In the genomic region with DNA sequence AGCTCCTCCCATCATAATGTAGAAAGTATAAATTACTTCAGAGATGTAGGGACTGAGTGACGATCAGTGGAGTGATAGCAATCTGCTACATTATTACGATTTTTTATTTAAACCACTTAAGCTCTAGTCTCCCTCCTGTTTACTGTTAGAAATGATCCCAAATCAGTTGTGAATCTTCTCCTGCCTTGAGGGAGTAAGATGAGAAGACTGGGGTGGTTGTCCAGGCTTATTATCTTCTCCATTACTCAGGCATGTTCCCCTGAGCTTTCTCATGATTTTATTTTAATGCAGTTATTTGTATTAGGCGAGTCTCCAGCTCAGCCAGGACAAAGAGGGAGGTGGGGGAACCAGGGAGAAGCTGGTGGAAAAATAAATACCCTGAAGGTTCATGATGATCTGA, we compare ENCODE assay signal across 2 cellular contexts.
TF ChIP-seq lines count a peak whose summit lies in the region.

No MANE protein-coding gene starts in this region.

TF ChIP-seq in GM23338, 12 proteins besides CTCF, POLR2A, EP300 and RAD21 (continued from another document):
- TF ChIP-seq, protein P1, sequence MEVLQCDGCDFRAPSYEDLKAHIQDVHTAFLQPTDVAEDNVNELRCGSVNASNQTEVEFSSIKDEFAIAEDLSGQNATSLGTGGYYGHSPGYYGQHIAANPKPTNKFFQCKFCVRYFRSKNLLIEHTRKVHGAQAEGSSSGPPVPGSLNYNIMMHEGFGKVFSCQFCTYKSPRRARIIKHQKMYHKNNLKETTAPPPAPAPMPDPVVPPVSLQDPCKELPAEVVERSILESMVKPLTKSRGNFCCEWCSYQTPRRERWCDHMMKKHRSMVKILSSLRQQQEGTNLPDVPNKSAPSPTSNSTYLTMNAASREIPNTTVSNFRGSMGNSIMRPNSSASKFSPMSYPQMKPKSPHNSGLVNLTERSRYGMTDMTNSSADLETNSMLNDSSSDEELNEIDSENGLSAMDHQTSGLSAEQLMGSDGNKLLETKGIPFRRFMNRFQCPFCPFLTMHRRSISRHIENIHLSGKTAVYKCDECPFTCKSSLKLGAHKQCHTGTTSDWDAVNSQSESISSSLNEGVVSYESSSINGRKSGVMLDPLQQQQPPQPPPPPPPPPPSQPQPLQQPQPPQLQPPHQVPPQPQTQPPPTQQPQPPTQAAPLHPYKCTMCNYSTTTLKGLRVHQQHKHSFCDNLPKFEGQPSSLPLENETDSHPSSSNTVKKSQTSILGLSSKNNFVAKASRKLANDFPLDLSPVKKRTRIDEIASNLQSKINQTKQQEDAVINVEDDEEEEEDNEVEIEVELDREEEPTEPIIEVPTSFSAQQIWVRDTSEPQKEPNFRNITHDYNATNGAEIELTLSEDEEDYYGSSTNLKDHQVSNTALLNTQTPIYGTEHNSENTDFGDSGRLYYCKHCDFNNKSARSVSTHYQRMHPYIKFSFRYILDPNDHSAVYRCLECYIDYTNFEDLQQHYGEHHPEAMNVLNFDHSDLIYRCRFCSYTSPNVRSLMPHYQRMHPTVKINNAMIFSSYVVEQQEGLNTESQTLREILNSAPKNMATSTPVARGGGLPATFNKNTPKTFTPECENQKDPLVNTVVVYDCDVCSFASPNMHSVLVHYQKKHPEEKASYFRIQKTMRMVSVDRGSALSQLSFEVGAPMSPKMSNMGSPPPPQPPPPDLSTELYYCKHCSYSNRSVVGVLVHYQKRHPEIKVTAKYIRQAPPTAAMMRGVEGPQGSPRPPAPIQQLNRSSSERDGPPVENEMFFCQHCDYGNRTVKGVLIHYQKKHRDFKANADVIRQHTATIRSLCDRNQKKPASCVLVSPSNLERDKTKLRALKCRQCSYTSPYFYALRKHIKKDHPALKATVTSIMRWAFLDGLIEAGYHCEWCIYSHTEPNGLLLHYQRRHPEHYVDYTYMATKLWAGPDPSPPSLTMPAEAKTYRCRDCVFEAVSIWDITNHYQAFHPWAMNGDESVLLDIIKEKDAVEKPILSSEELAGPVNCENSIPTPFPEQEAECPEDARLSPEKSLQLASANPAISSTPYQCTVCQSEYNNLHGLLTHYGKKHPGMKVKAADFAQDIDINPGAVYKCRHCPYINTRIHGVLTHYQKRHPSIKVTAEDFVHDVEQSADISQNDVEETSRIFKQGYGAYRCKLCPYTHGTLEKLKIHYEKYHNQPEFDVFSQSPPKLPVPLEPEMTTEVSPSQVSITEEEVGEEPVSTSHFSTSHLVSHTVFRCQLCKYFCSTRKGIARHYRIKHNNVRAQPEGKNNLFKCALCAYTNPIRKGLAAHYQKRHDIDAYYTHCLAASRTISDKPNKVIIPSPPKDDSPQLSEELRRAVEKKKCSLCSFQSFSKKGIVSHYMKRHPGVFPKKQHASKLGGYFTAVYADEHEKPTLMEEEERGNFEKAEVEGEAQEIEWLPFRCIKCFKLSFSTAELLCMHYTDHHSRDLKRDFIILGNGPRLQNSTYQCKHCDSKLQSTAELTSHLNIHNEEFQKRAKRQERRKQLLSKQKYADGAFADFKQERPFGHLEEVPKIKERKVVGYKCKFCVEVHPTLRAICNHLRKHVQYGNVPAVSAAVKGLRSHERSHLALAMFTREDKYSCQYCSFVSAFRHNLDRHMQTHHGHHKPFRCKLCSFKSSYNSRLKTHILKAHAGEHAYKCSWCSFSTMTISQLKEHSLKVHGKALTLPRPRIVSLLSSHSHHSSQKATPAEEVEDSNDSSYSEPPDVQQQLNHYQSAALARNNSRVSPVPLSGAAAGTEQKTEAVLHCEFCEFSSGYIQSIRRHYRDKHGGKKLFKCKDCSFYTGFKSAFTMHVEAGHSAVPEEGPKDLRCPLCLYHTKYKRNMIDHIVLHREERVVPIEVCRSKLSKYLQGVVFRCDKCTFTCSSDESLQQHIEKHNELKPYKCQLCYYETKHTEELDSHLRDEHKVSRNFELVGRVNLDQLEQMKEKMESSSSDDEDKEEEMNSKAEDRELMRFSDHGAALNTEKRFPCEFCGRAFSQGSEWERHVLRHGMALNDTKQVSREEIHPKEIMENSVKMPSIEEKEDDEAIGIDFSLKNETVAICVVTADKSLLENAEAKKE (CRISPR knock-in tag; IDR thresholded peaks at IDR 0.05): no peak
- TF ChIP-seq EZH2 (IDR thresholded peaks at IDR 0.05; ENCODE audit: low read depth, unreplicated experiment) (no peak), POLR2AphosphoS5 (IDR thresholded peaks at IDR 0.05; ENCODE audit: low read depth) (no peak), STAT1 (IDR thresholded peaks at IDR 0.05; ENCODE audit: unreplicated experiment) (no peak), NANOG (IDR thresholded peaks at IDR 0.05; ENCODE audit: borderline replicate concordance) (no peak), CREB1 (CRISPR knock-in tag; IDR thresholded peaks at IDR 0.05; ENCODE audit: low read depth) (no peak), ZNF331 (CRISPR knock-in tag; IDR thresholded peaks at IDR 0.05; ENCODE audit: low read depth) (no peak)
- TF ChIP-seq, protein P2, sequence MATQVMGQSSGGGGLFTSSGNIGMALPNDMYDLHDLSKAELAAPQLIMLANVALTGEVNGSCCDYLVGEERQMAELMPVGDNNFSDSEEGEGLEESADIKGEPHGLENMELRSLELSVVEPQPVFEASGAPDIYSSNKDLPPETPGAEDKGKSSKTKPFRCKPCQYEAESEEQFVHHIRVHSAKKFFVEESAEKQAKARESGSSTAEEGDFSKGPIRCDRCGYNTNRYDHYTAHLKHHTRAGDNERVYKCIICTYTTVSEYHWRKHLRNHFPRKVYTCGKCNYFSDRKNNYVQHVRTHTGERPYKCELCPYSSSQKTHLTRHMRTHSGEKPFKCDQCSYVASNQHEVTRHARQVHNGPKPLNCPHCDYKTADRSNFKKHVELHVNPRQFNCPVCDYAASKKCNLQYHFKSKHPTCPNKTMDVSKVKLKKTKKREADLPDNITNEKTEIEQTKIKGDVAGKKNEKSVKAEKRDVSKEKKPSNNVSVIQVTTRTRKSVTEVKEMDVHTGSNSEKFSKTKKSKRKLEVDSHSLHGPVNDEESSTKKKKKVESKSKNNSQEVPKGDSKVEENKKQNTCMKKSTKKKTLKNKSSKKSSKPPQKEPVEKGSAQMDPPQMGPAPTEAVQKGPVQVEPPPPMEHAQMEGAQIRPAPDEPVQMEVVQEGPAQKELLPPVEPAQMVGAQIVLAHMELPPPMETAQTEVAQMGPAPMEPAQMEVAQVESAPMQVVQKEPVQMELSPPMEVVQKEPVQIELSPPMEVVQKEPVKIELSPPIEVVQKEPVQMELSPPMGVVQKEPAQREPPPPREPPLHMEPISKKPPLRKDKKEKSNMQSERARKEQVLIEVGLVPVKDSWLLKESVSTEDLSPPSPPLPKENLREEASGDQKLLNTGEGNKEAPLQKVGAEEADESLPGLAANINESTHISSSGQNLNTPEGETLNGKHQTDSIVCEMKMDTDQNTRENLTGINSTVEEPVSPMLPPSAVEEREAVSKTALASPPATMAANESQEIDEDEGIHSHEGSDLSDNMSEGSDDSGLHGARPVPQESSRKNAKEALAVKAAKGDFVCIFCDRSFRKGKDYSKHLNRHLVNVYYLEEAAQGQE (IDR thresholded peaks at IDR 0.05; ENCODE audit: unreplicated experiment): no peak
- TF ChIP-seq, protein P3, sequence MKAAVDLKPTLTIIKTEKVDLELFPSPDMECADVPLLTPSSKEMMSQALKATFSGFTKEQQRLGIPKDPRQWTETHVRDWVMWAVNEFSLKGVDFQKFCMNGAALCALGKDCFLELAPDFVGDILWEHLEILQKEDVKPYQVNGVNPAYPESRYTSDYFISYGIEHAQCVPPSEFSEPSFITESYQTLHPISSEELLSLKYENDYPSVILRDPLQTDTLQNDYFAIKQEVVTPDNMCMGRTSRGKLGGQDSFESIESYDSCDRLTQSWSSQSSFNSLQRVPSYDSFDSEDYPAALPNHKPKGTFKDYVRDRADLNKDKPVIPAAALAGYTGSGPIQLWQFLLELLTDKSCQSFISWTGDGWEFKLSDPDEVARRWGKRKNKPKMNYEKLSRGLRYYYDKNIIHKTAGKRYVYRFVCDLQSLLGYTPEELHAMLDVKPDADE (IDR thresholded peaks at IDR 0.05): no peak

TF ChIP-seq in SK-N-SH, 30 proteins besides CTCF, POLR2A, EP300 and RAD21 (continued from another document):
- TF ChIP-seq, protein P4, sequence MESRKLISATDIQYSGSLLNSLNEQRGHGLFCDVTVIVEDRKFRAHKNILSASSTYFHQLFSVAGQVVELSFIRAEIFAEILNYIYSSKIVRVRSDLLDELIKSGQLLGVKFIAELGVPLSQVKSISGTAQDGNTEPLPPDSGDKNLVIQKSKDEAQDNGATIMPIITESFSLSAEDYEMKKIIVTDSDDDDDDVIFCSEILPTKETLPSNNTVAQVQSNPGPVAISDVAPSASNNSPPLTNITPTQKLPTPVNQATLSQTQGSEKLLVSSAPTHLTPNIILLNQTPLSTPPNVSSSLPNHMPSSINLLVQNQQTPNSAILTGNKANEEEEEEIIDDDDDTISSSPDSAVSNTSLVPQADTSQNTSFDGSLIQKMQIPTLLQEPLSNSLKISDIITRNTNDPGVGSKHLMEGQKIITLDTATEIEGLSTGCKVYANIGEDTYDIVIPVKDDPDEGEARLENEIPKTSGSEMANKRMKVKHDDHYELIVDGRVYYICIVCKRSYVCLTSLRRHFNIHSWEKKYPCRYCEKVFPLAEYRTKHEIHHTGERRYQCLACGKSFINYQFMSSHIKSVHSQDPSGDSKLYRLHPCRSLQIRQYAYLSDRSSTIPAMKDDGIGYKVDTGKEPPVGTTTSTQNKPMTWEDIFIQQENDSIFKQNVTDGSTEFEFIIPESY (IDR thresholded peaks at IDR 0.05; ENCODE audit: borderline replicate concordance, low read depth): no peak
- no peak for TF ChIP-seq MXI1 (IDR thresholded peaks at IDR 0.05; ENCODE audit: low read depth, low read length)
